In the genomic region with DNA sequence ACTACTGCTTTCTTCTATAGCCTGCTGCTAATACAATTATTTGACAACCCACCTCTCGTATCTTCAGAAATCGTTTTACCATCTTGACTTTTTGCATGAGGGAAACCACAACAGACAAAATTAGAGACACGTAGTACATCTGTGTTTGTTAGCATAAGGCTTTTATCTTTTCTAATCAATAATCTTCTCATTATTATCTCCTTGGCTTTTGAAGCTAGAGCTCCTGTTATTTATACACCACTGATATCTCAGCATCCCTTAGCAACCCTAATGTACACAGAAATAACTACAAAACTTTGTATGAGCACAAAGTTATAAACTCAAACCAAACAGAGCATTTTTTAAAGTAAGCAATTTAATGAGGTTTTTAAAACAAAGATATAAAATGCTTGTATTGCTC, we compare ENCODE assay signal across 30 cellular contexts.
"Had no signal": no experiment of that assay in that cellular context is flagged by ENCODE, and none has a peak within 500 bp of the region (broad histone marks: within the 10 kb centered on the region; RNA-seq: fewer than 3 reads in every experiment).

No MANE protein-coding gene starts in this region.

- H3K4me3 Mint-ChIP-seq: activated CD4-positive, alpha-beta memory T cell treated with anti-CD3 and anti-CD28 coated beads, Interleukin-2, amount 10 ng/mL, durations not matched to agents 7 days and 5 days; activated CD4-positive, alpha-beta T cell treated with anti-CD3 and anti-CD28 coated beads, Interleukin-2, amount 10 ng/mL, durations not matched to agents 7 days and 5 days; activated naive CD8-positive, alpha-beta T cell; activated T-cell treated with anti-CD3 and anti-CD28 coated beads, Interleukin-2, amount 50 U/mL, for 24 hours; activated T-helper 17 cell treated with anti-CD3 and anti-CD28 coated beads, Interleukin-2, amount 50 U/mL, for 72 hours; WTC11 had no signal

- H3K4me2 ChIP-seq: hepatocyte had no signal

- H3K36me3 Mint-ChIP-seq: activated naive CD8-positive, alpha-beta T cell; WTC11 had no signal

- H3K4me3 ChIP-seq: gastroesophageal sphincter, heart right ventricle, hepatocyte had no signal

- H3K9me3 Mint-ChIP-seq: activated CD4-positive, alpha-beta memory T cell treated with anti-CD3 and anti-CD28 coated beads, Interleukin-2, amount 10 ng/mL, durations not matched to agents 7 days and 5 days; activated CD4-positive, alpha-beta T cell treated with anti-CD3 and anti-CD28 coated beads, Interleukin-2, amount 10 ng/mL, durations not matched to agents 7 days and 5 days; activated T-cell treated with anti-CD3 and anti-CD28 coated beads, Interleukin-2, amount 50 U/mL, for 24 hours; activated T-helper 17 cell treated with anti-CD3 and anti-CD28 coated beads, Interleukin-2, amount 50 U/mL, for 72 hours had no signal

- H3K4me1 ChIP-seq: gastroesophageal sphincter had no signal

- H3K36me3 ChIP-seq: brain microvascular endothelial cell, gastroesophageal sphincter, heart right ventricle had no signal

- H3K27me3 ChIP-seq: brain microvascular endothelial cell, gastroesophageal sphincter, heart right ventricle, hepatocyte had no signal

- H3K27ac Mint-ChIP-seq: activated CD4-positive, alpha-beta memory T cell treated with anti-CD3 and anti-CD28 coated beads, Interleukin-2, amount 10 ng/mL, durations not matched to agents 7 days and 5 days; activated CD4-positive, alpha-beta T cell treated with anti-CD3 and anti-CD28 coated beads, Interleukin-2, amount 10 ng/mL, durations not matched to agents 7 days and 5 days; activated naive CD8-positive, alpha-beta T cell; activated T-cell treated with anti-CD3 and anti-CD28 coated beads, Interleukin-2, amount 50 U/mL, for 24 hours; activated T-helper 17 cell treated with anti-CD3 and anti-CD28 coated beads, Interleukin-2, amount 50 U/mL, for 72 hours; WTC11 had no signal

- ATAC-seq: activated T-helper 17 cell treated with anti-CD3 and anti-CD28 coated beads, Interleukin-2, amount 50 U/mL, for 72 hours; esophagus mucosa; gastroesophageal sphincter; heart right ventricle; WTC11 had no signal

- H3K27me3 Mint-ChIP-seq: activated naive CD8-positive, alpha-beta T cell had no signal

- H2AFZ ChIP-seq: hepatocyte had no signal

- H3K9me3 ChIP-seq: gastroesophageal sphincter, heart right ventricle had no signal

- H3K27ac ChIP-seq: brain microvascular endothelial cell, gastroesophageal sphincter, heart right ventricle, hepatocyte had no signal

- DNase-seq: activated CD4-positive, alpha-beta memory T cell treated with anti-CD3 and anti-CD28 coated beads, Interleukin-2, amount 10 ng/mL, durations not matched to agents 7 days and 5 days; activated CD4-positive, alpha-beta T cell treated with anti-CD3 and anti-CD28 coated beads for 1 hour; activated CD4-positive, alpha-beta T cell treated with anti-CD3 and anti-CD28 coated beads for 4 hours; activated CD4-positive, alpha-beta T cell treated with anti-CD3 and anti-CD28 coated beads, Interleukin-2, amount 10 ng/mL, durations not matched to agents 7 days and 5 days; activated CD4-positive, alpha-beta T cell treated with anti-CD3 and anti-CD28 coated beads, Interleukin-2, amount 50 U/mL, for 4 hours; activated CD8-positive, alpha-beta memory T cell treated with anti-CD3 and anti-CD28 coated beads, Interleukin-2, amount 50 U/mL, for 48 hours; activated effector memory CD4-positive, alpha-beta T cell treated with Interleukin-2 at 50 U/mL for 16 hours; activated gamma-delta T cell treated with Interleukin-2 at 50 U/mL for 16 hours; activated naive CD4-positive, alpha-beta T cell treated with anti-CD3 and anti-CD28 coated beads, Interleukin-2, amount 50 U/mL, for 16 hours; activated naive CD4-positive, alpha-beta T cell treated with Interleukin-2 at 50 U/mL for 16 hours; activated T-cell treated with anti-CD3 and anti-CD28 coated beads for 4 hours; activated T-cell treated with anti-CD3 and anti-CD28 coated beads, Interleukin-2, amount 50 U/mL, for 24 hours; amniotic stem cell; anterior cingulate cortex; brain microvascular endothelial cell; caudate nucleus; cortex of kidney; dermis blood vessel endothelial cell; effector CD4-positive, alpha-beta T cell; foreskin melanocyte; heart right ventricle had no signal

- H3K4me1 Mint-ChIP-seq: activated T-helper 17 cell treated with anti-CD3 and anti-CD28 coated beads, Interleukin-2, amount 50 U/mL, for 72 hours had no signal

- H3K79me2 ChIP-seq: hepatocyte had no signal

- FAIRE-seq: astrocyte, bronchial epithelial cell, colon had no signal
